Comparison of ENCODE assay signal across 15 cellular contexts in genomic region chr15:74535388-74536084, GRCh38. TPM values are rescaled to one million over a fixed set of nuclear protein-coding genes. Genes with fewer than 3 reads are reported as not detected.
DNase-seq lines count a peak whose midpoint lies in the region; ATAC-seq and TF ChIP-seq lines count a peak whose summit lies in the region.
"Had no signal": no experiment of that assay in that cellular context is flagged by ENCODE, and none has a peak within 500 bp of the region (broad histone marks: within the 10 kb centered on the region; RNA-seq: fewer than 3 reads in every experiment).

No MANE protein-coding gene starts in this region.

- H3K27me3 Mint-ChIP-seq in activated naive CD8-positive, alpha-beta T cell, result no peaks in the 10 kb centered on the region
- H3K27me3 Mint-ChIP-seq: CD4-positive, alpha-beta memory T cell had no signal

- DNase-seq in GM12865 (ENCODE audit: low read depth) (peak; percentile 18), LHCN-M2 (ENCODE audit: low read depth) (peak; percentile 14), kidney tubule cell (ENCODE audit: low spot score) (peak; percentile 78), putamen (ENCODE audit: low spot score) (no peak), OCI-M2 (lab: John Stamatoyannopoulos, UW; ENCODE audit: unreplicated experiment) (no peak), SHP77 treated with DMSO at 0.1 percent for 48 hours (lab: John Stamatoyannopoulos, UW) (no peak)
- DNase-seq: aorta; CD4-positive, alpha-beta memory T cell; cortex of kidney; NCI-H1436 treated with DMSO at 0.1 percent for 48 hours; PC-9; stimulated activated CD4-positive, alpha-beta T cell treated with anti-CD3 and anti-CD28 coated beads, Interleukin-4, amount 100 ng/mL, for 4 hours had no signal

- TF ChIP-seq CTCF in GM12865 (IDR thresholded peaks at IDR 0.05; ENCODE audit: insufficient read depth, low read depth, low read length, missing control alignments), result no peak

- peak overlapping the region; percentile 61 for H3K27ac Mint-ChIP-seq in activated naive CD8-positive, alpha-beta T cell
- H3K27ac Mint-ChIP-seq: activated T-helper 1 cell treated with anti-CD3 and anti-CD28 coated beads, Interleukin-12 subunit alpha, Interleukin-12 subunit beta, Interleukin-2, Interleukin-4 antibody, amounts not matched to agents 30 ng/mL and 10 ng/mL and 1 ng/mL, durations not matched to agents 14 hours and 24 hours and 36 hours had no signal

- no peak overlapping the region for H3K4me3 Mint-ChIP-seq in activated naive CD8-positive, alpha-beta T cell
- H3K4me3 Mint-ChIP-seq: activated T-helper 1 cell treated with anti-CD3 and anti-CD28 coated beads, Interleukin-12 subunit alpha, Interleukin-12 subunit beta, Interleukin-2, Interleukin-4 antibody, amounts not matched to agents 30 ng/mL and 10 ng/mL and 1 ng/mL, durations not matched to agents 14 hours and 24 hours and 36 hours; CD4-positive, alpha-beta memory T cell had no signal

- no peaks in the 10 kb centered on the region for H3K36me3 Mint-ChIP-seq in activated naive CD8-positive, alpha-beta T cell

- ATAC-seq in GM21619 (IDR thresholded peaks at IDR 0.05; ENCODE audit: unreplicated experiment), result no peak

- no peaks in the 10 kb centered on the region for H3K9me3 Mint-ChIP-seq in activated naive CD8-positive, alpha-beta T cell (ENCODE audit: low read depth)
- H3K9me3 Mint-ChIP-seq: activated T-helper 1 cell treated with anti-CD3 and anti-CD28 coated beads, Interleukin-12 subunit alpha, Interleukin-12 subunit beta, Interleukin-2, Interleukin-4 antibody, amounts not matched to agents 30 ng/mL and 10 ng/mL and 1 ng/mL, durations not matched to agents 14 hours and 24 hours and 36 hours; CD4-positive, alpha-beta memory T cell had no signal

- H3K4me1 Mint-ChIP-seq in activated naive CD8-positive, alpha-beta T cell (ENCODE audit: low read depth), result peaks cover 11% of the 10 kb centered on the region

- no peak overlapping the region for H3K4me3 ChIP-seq in GM12865 (ENCODE audit: low read depth, low read length)
- H3K4me3 ChIP-seq: PC-9 had no signal

RNA-seq across cellular contexts. Expression of gene ARID3B, which starts 5.5 kb away (rescaled TPM):
- 0.77 and 1.2 TPM in 2 replicates for total RNA-seq in LHCN-M2 (2014; rRNA removed)
- 0.69 TPM for polyA plus RNA-seq in LHCN-M2 (2012)

Comparison
In these comparisons a context has a peak if more than half of its experiments do, and no peak if none do; other contexts are left out.
1. DNase-seq: peak in GM12865 (single experiment), LHCN-M2 (single experiment) and kidney tubule cell (single experiment); none in putamen (single experiment), OCI-M2 (single experiment) and SHP77 treated with DMSO at 0.1 percent for 48 hours (single experiment).